In the genomic region with DNA sequence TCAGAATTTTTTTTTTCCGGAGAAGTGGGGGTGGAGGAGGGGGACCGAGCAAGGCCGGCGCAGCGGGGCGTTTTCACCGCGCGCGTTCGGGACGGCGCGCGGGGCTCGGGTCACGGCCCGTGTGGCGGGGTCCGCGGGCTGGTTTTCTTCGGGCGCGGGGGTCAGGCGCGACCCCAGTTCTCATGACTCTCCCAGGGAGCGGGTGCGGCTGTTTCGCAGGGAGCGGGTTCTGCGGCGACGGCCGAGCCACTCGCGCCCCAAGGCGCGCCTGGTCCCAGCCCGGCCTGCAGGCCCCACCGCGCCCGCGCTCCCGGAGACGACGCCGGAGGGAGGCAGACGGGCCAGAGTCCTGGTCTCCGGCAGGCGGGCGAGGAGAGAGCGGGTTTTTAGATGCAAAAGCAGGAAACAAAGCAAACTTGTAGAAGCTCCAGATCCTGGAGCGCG, we compare ENCODE assay signal across 9 cellular contexts. TPM values are rescaled to one million over a fixed set of nuclear protein-coding genes. Genes with fewer than 3 reads are reported as not detected.
DNase-seq lines count a peak whose midpoint lies in the region; ATAC-seq and TF ChIP-seq lines count a peak whose summit lies in the region.
"Had no signal": no experiment of that assay in that cellular context is flagged by ENCODE, and none has a peak within 500 bp of the region (broad histone marks: within the 10 kb centered on the region; RNA-seq: fewer than 3 reads in every experiment).

No MANE protein-coding gene starts in this region.

- peaks cover 30 to 40% of the 10 kb centered on the region in 2 donors for H3K4me1 Mint-ChIP-seq in natural killer cell
- H3K4me1 Mint-ChIP-seq in natural killer cell treated with Interleukin-12 subunit alpha and Interleukin-12 subunit beta and Interleukin-15 and Interleukin-18, amount 100 ng/mL, for 72 hours (ENCODE audit: low read depth in 2 of 2) = peaks cover 21 to 31% of the 10 kb centered on the region in 2 donors

- WGBS in ectodermal cell, 2 experiments = 0 to 1% methylated on average over 54 of the region's 54 CpGs
- 0 to 1% methylated on average over 41 to 54 of the region's 54 CpGs for WGBS in aorta, 2 donors

- H3K9me3 Mint-ChIP-seq in natural killer cell = no peaks in the 10 kb centered on the region
- no peaks in the 10 kb centered on the region for H3K9me3 Mint-ChIP-seq in natural killer cell treated with Interleukin-12 subunit alpha and Interleukin-12 subunit beta and Interleukin-15 and Interleukin-18, amount 100 ng/mL, for 72 hours
- H3K9me3 Mint-ChIP-seq: activated naive CD8-positive, alpha-beta T cell treated with anti-CD3 and anti-CD28 coated beads, Interleukin-2, amount 10 ng/mL, durations not matched to agents 7 days and 5 days had no signal

- H3K4me1 ChIP-seq in ectodermal cell (ENCODE audit: control insufficient read depth, insufficient read depth, low read length) (peaks cover 31% of the 10 kb centered on the region), mucosa of rectum (ENCODE audit: control insufficient read depth in 2 of 2, insufficient read depth in 2 of 2, low read length in 2 of 2) (peaks cover 31 to 39% of the 10 kb centered on the region in 2 donors), aorta (ENCODE audit: control insufficient read depth in 1 of 2, insufficient read depth in 2 of 2, low read length in 2 of 2) (no peaks in the 10 kb centered on the region)
- peaks cover 65% of the 10 kb centered on the region for H3K4me1 ChIP-seq in effector memory CD4-positive, alpha-beta T cell (ENCODE audit: control insufficient read depth, insufficient read depth, low read length, poor library complexity, severe bottlenecking)

- peaks cover 0 to 44% of the 10 kb centered on the region in 2 donors for H3K27me3 Mint-ChIP-seq in natural killer cell (ENCODE audit: low read depth in 2 of 2)
- H3K27me3 Mint-ChIP-seq in natural killer cell treated with Interleukin-12 subunit alpha and Interleukin-12 subunit beta and Interleukin-15 and Interleukin-18, amount 100 ng/mL, for 72 hours = peaks cover 5 to 39% of the 10 kb centered on the region in 2 donors

- DNase-seq in natural killer cell (no peak), aorta (no peak), GDM1 (lab: John Stamatoyannopoulos, UW) (no peak)
- DNase-seq in natural killer cell treated with Interleukin-12 subunit alpha and Interleukin-12 subunit beta and Interleukin-15 and Interleukin-18, amount 100 ng/mL, for 72 hours (ENCODE audit: low spot score) = no peak
- no peak for DNase-seq in effector memory CD4-positive, alpha-beta T cell

- no peak for TF ChIP-seq CTCF in natural killer cell (IDR thresholded peaks at IDR 0.05)

- H3K4me3 ChIP-seq in ectodermal cell (ENCODE audit: insufficient read depth, low read depth, low read length) (peak overlapping the region; percentile 86), mucosa of rectum (ENCODE audit: low read length in 2 of 2) (peak overlapping the region; percentile 77 to 78), aorta (ENCODE audit: low read length in 2 of 2) (peak overlapping the region; percentile 66 to 76)
- H3K4me3 ChIP-seq in effector memory CD4-positive, alpha-beta T cell (ENCODE audit: insufficient read depth, low read depth, low read length, poor library complexity, severe bottlenecking) = no peak overlapping the region

- H3K4me3 Mint-ChIP-seq in natural killer cell = peak overlapping the region; percentile 83
- no peak overlapping the region for H3K4me3 Mint-ChIP-seq in natural killer cell treated with Interleukin-12 subunit alpha and Interleukin-12 subunit beta and Interleukin-15 and Interleukin-18, amount 100 ng/mL, for 72 hours

- H3K9me3 ChIP-seq in ectodermal cell (ENCODE audit: control insufficient read depth, low read length) = no peaks in the 10 kb centered on the region
- no peaks in the 10 kb centered on the region for H3K9me3 ChIP-seq in mucosa of rectum (ENCODE audit: control insufficient read depth in 2 of 2, low read length in 2 of 2)
- no peaks in the 10 kb centered on the region for H3K9me3 ChIP-seq in aorta (ENCODE audit: control insufficient read depth, low read length)
- H3K9me3 ChIP-seq in effector memory CD4-positive, alpha-beta T cell (ENCODE audit: control insufficient read depth, low read length) = no peaks in the 10 kb centered on the region

- peak overlapping the region; percentile 45 to 69 for H3K27ac Mint-ChIP-seq in natural killer cell
- H3K27ac Mint-ChIP-seq in natural killer cell treated with Interleukin-12 subunit alpha and Interleukin-12 subunit beta and Interleukin-15 and Interleukin-18, amount 100 ng/mL, for 72 hours = no peak overlapping the region

- intact Hi-C loops in natural killer cell (cut with micrococcal nuclease) = loop anchor here (5.0 kb wide), 1 partner anchor 1594 kb away; no protein-coding TSS in a partner anchor
- intact Hi-C loops in aorta (cut with DNase I) = loop anchor here (2.0 to 10.0 kb wide), 2 partner anchors 115 to 209 kb away; no protein-coding TSS in a partner anchor

- H3K27ac ChIP-seq in ectodermal cell (ENCODE audit: insufficient read depth, low read depth, low read length, poor library complexity, severe bottlenecking) = peak overlapping the region; percentile 99
- H3K27ac ChIP-seq in mucosa of rectum (ENCODE audit: low read depth in 2 of 2, low read length in 2 of 2) = peak overlapping the region; percentile 87 to 91
- H3K27ac ChIP-seq in aorta (ENCODE audit: low read depth in 1 of 2, low read length in 2 of 2) = peak overlapping the region; percentile 37 to 87
- H3K27ac ChIP-seq in effector memory CD4-positive, alpha-beta T cell (ENCODE audit: insufficient read depth, low read length, poor library complexity, severe bottlenecking) = no peak overlapping the region

- H3K36me3 Mint-ChIP-seq in natural killer cell = no peaks in the 10 kb centered on the region
- no peaks in the 10 kb centered on the region for H3K36me3 Mint-ChIP-seq in natural killer cell treated with Interleukin-12 subunit alpha and Interleukin-12 subunit beta and Interleukin-15 and Interleukin-18, amount 100 ng/mL, for 72 hours

- H3K27me3 ChIP-seq in ectodermal cell (ENCODE audit: control insufficient read depth, insufficient read depth, low read length, poor library complexity, severe bottlenecking) (peaks cover 42% of the 10 kb centered on the region), mucosa of rectum (ENCODE audit: control insufficient read depth in 2 of 2, insufficient read depth in 2 of 2, low read length in 2 of 2) (peaks cover 0 to 4% of the 10 kb centered on the region in 2 donors), aorta (ENCODE audit: control insufficient read depth in 1 of 2, insufficient read depth in 2 of 2, low read length in 1 of 2) (no peaks in the 10 kb centered on the region)
- H3K27me3 ChIP-seq in effector memory CD4-positive, alpha-beta T cell (replicated peaks; ENCODE audit: control insufficient read depth, insufficient read depth, low read length, poor library complexity, severe bottlenecking) = peaks cover 79% of the 10 kb centered on the region

- H3K9ac ChIP-seq in mucosa of rectum (ENCODE audit: low read depth in 1 of 2, low read length in 2 of 2) = peak overlapping the region; percentile 86 to 97

- no peak for ATAC-seq in natural killer cell
- no peak for ATAC-seq in natural killer cell treated with Interleukin-12 subunit alpha and Interleukin-12 subunit beta and Interleukin-15 and Interleukin-18, amount 100 ng/mL, for 72 hours
- no peak for ATAC-seq in aorta (ENCODE audit: low FRiP score)
- ATAC-seq in GM21390 (IDR thresholded peaks at IDR 0.05; ENCODE audit: unreplicated experiment) = no peak

- H3K36me3 ChIP-seq in ectodermal cell (ENCODE audit: control insufficient read depth, insufficient read depth, low read length) (peaks cover 2% of the 10 kb centered on the region), mucosa of rectum (ENCODE audit: control insufficient read depth in 2 of 2, insufficient read depth in 2 of 2, low read length in 2 of 2) (no peaks in the 10 kb centered on the region), aorta (ENCODE audit: control insufficient read depth in 1 of 2, insufficient read depth in 2 of 2, low read length in 1 of 2) (no peaks in the 10 kb centered on the region)
- no peaks in the 10 kb centered on the region for H3K36me3 ChIP-seq in effector memory CD4-positive, alpha-beta T cell (ENCODE audit: control insufficient read depth, insufficient read depth, low read length)

RNA-seq across cellular contexts. Expression of a gene that starts 1.0 kb away (rescaled TPM):
- 10 to 100 TPM in 1 of 3 donors, 1 to 10 TPM in 2; 2.9 to 17.3 (median 5.7) TPM for total RNA-seq in natural killer cell
- under 1 TPM; 0.52 to 0.84 TPM for total RNA-seq in natural killer cell treated with Interleukin-12 subunit alpha and Interleukin-12 subunit beta and Interleukin-15 and Interleukin-18, amount 100 ng/mL, for 72 hours
- polyA plus RNA-seq in ectodermal cell (2013, experiment 1 of 4) = 26.9 TPM
- 37.1 TPM for polyA plus RNA-seq in ectodermal cell (2013, experiment 2 of 4)
- polyA plus RNA-seq in ectodermal cell (2013, experiment 3 of 4) = 32.4 TPM
- 38.6 TPM for polyA plus RNA-seq in ectodermal cell (2013, experiment 4 of 4)
- 10 to 100 TPM; 22.8 to 49.3 TPM for total RNA-seq in aorta
- polyA plus RNA-seq in aorta = 10 to 100 TPM in 1 of 2 donors, 1 to 10 TPM in 1; 3.9 to 16.8 TPM

Comparison
In these comparisons a context has a peak if more than half of its experiments do, and no peak if none do; other contexts are left out.
1. H3K27ac Mint-ChIP-seq: peak in natural killer cell (2 of 2); none in natural killer cell treated with Interleukin-12 subunit alpha and Interleukin-12 subunit beta and Interleukin-15 and Interleukin-18, amount 100 ng/mL, for 72 hours (0 of 2).